ENCODE assay signal across 6 cellular contexts in the genomic region with DNA sequence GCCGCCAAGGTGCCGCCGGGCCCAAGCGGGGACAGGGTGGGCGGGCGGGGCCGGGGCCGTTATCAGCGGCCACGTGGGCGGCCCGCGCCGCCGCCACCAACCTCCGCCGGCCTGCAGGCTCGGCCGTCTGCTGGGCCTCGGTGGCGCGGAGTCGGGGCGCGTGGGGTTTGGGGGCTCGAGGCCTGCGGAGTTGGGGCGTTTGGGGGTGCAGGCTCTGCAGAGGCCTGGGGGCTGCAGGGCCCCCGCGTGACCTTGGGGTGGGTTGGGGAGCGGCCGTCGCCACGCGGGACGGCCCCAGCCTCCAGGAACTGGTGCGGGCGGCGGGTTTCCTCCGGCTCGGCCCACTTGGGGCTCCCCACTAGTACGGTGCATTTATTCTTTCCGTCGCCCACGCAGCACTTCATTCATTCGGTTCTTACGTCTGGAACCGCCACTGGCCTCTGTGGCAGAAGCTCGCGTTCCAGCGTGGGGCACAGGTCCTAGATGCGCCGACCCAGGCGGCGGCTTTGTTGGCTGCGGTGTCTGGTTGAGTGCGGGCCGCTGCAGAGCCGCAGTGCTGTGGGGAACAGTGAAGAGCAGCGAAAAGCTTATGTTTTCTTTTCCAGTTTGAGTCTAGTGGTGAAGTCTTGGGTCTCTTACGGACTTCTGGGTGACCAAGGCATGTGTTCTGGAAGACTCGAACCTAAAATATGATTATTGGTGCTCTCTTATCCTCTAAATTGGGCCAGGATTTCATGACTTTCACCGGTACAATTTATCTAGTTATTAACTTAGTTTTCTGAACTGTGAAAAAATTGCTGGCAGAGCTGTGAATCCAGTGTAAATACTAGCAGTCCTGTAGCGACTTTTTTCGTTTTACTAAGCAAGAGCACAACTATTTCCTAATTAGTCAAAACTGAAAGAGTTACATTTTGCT. TPM values are rescaled to one million over a fixed set of nuclear protein-coding genes. Genes with fewer than 3 reads are reported as not detected.
DNase-seq lines count a peak whose midpoint lies in the region; ATAC-seq and TF ChIP-seq lines count a peak whose summit lies in the region.

No MANE protein-coding gene starts in this region.

- H3K36me3 Mint-ChIP-seq in T-helper 2 cell treated with Interferon-gamma antibody and Interleukin-4, amounts not matched to agents 5 μg/mL and 100 μg/mL, for 36 hours (ENCODE audit: low read depth), result peaks cover 50% of the 10 kb centered on the region
- peaks cover 45% of the 10 kb centered on the region for H3K36me3 Mint-ChIP-seq in endodermal cell (ENCODE audit: low read depth)

- H3K27me3 Mint-ChIP-seq in T-helper 2 cell treated with Interferon-gamma antibody and Interleukin-4, amounts not matched to agents 5 μg/mL and 100 μg/mL, for 36 hours (ENCODE audit: low read depth), result no peaks in the 10 kb centered on the region
- H3K27me3 Mint-ChIP-seq in endodermal cell (ENCODE audit: insufficient read depth), result no peaks in the 10 kb centered on the region

- H3K9ac ChIP-seq in endodermal cell (ENCODE audit: extremely low read depth, low read length, poor library complexity, severe bottlenecking) (peak overlapping the region; percentile 95), skeletal muscle satellite cell (ENCODE audit: low read depth, low read length) (peak overlapping the region; percentile 82)

- intact Hi-C loops in posterior vena cava (cut with DNase I), result no loop called here

- H3K4me2 ChIP-seq in skeletal muscle satellite cell (ENCODE audit: low read length), result peak overlapping the region; percentile 94

- H3K4me1 ChIP-seq in endodermal cell (ENCODE audit: control insufficient read depth, insufficient read depth, low read length) (peaks cover 7% of the 10 kb centered on the region), skeletal muscle satellite cell (ENCODE audit: control insufficient read depth, insufficient read depth, low read length) (peaks cover 27% of the 10 kb centered on the region)

- H3K9me3 ChIP-seq in endodermal cell (ENCODE audit: control insufficient read depth, low read length) (no peaks in the 10 kb centered on the region), skeletal muscle satellite cell (replicated peaks; ENCODE audit: low read length) (no peaks in the 10 kb centered on the region)

- no peaks in the 10 kb centered on the region for H3K9me3 Mint-ChIP-seq in T-helper 2 cell treated with Interferon-gamma antibody and Interleukin-4, amounts not matched to agents 5 μg/mL and 100 μg/mL, for 36 hours
- no peaks in the 10 kb centered on the region for H3K9me3 Mint-ChIP-seq in endodermal cell

- 0 to 1% methylated on average over 12 to 65 of the region's 65 CpGs for whole genome bisulfite sequencing in endodermal cell (ENCODE audit: insufficient coverage in 1 of 2, insufficient read length in 1 of 2), 2 experiments

- H3K4me3 Mint-ChIP-seq in T-helper 2 cell treated with Interferon-gamma antibody and Interleukin-4, amounts not matched to agents 5 μg/mL and 100 μg/mL, for 36 hours, result peak overlapping the region; percentile 91
- H3K4me3 Mint-ChIP-seq in endodermal cell, result peak overlapping the region; percentile 89

- H3K4me3 ChIP-seq in AG04449 (ENCODE audit: low read depth, low read length), result peak overlapping the region; percentile 78
- H3K4me3 ChIP-seq in endodermal cell (ENCODE audit: low read length), result peak overlapping the region; percentile 95
- peak overlapping the region; percentile 94 for H3K4me3 ChIP-seq in skeletal muscle satellite cell (ENCODE audit: low read length)

- peak overlapping the region; percentile 77 for H3K27ac Mint-ChIP-seq in T-helper 2 cell treated with Interferon-gamma antibody and Interleukin-4, amounts not matched to agents 5 μg/mL and 100 μg/mL, for 36 hours
- peak overlapping the region; percentile 89 for H3K27ac Mint-ChIP-seq in endodermal cell

- CTCF ChIA-PET in AG04449 (lab: Yijun Ruan, JAX), result interaction anchor here (3.6 kb wide), 1 partner anchor 12 kb away, joined by 27 read pairs; no protein-coding TSS in a partner anchor

- H3K4me1 Mint-ChIP-seq in T-helper 2 cell treated with Interferon-gamma antibody and Interleukin-4, amounts not matched to agents 5 μg/mL and 100 μg/mL, for 36 hours (ENCODE audit: low read depth), result peaks cover 15% of the 10 kb centered on the region
- H3K4me1 Mint-ChIP-seq in endodermal cell, result peaks cover 5% of the 10 kb centered on the region

- H3K27me3 ChIP-seq in endodermal cell (ENCODE audit: control insufficient read depth, insufficient read depth, low read length, poor library complexity, severe bottlenecking), result no peaks in the 10 kb centered on the region
- H3K27me3 ChIP-seq in skeletal muscle satellite cell (ENCODE audit: control insufficient read depth, insufficient read depth, low read length), result no peaks in the 10 kb centered on the region

- peak overlapping the region; percentile 73 for H3K27ac ChIP-seq in endodermal cell (ENCODE audit: low read depth, low read length)

- ATAC-seq in GM21737 (IDR thresholded peaks at IDR 0.05; ENCODE audit: unreplicated experiment), result peak; percentile 19

- TF ChIP-seq CTCF in AG04449 (IDR thresholded peaks at IDR 0.05; ENCODE audit: insufficient read depth, low read length, missing control alignments) (no peak), endodermal cell (conservative IDR thresholded peaks at IDR 0.05) (no peak)

- H3K36me3 ChIP-seq in endodermal cell (ENCODE audit: control insufficient read depth, insufficient read depth, low read length) (peaks cover 55% of the 10 kb centered on the region), skeletal muscle satellite cell (ENCODE audit: insufficient read depth, low read length) (peaks cover 59% of the 10 kb centered on the region)

- POLR2A ChIA-PET in AG04449 (lab: Yijun Ruan, JAX), result interaction anchor here (1.0 to 2.6 kb wide), 2 partner anchors 13 to 17 kb away, joined by 3 to 12 read pairs; a partner anchor contains a TSS

- DNase-seq in AG04449 (ENCODE audit: low read depth, low spot score) (no peak), endodermal cell (no peak), posterior vena cava (ENCODE audit: low spot score) (no peak)
- DNase-seq in T-helper 2 cell treated with Interferon-gamma antibody and Interleukin-4, amounts not matched to agents 5 μg/mL and 100 μg/mL, for 36 hours (ENCODE audit: low spot score), result peak; percentile 83

RNA-seq across cellular contexts. Expression of a gene that starts 0.9 kb away (rescaled TPM):
- total RNA-seq in endodermal cell (10 to 100 TPM; 45.6 to 55.2 TPM), posterior vena cava (10 to 100 TPM; 25.7 to 37.7 TPM)
- 44.3 TPM for polyA plus RNA-seq in endodermal cell (2013, experiment 1 of 2)
- 33.8 TPM for polyA plus RNA-seq in endodermal cell (2013, experiment 2 of 2)
- 34.2 and 43.9 TPM in 2 replicates for total RNA-seq in skeletal muscle satellite cell (2012; rRNA removed)

RNA-seq across cellular contexts. Expression of a gene that starts 2.0 kb away (rescaled TPM):
- total RNA-seq in endodermal cell, result 100 to 1,000 TPM; 320 to 415 TPM
- 514 TPM for polyA plus RNA-seq in endodermal cell (2013, experiment 1 of 2)
- polyA plus RNA-seq in endodermal cell (2013, experiment 2 of 2), result 506 TPM
- total RNA-seq in skeletal muscle satellite cell (2012; rRNA removed), result 325 and 449 TPM in 2 replicates
- total RNA-seq in posterior vena cava, result 10 to 100 TPM; 57.0 to 61.6 TPM

RNA-seq across cellular contexts. Expression of a gene that starts 13.7 kb away (rescaled TPM):
- total RNA-seq in endodermal cell (10 to 100 TPM; 82.2 to 82.3 TPM), posterior vena cava (10 to 100 TPM; 45.6 to 46.3 TPM)
- 70.4 TPM for polyA plus RNA-seq in endodermal cell (2013, experiment 1 of 2)
- 56.8 TPM for polyA plus RNA-seq in endodermal cell (2013, experiment 2 of 2)
- 10.3 and 11.4 TPM in 2 replicates for total RNA-seq in skeletal muscle satellite cell (2012; rRNA removed)

RNA-seq across cellular contexts. Expression of a gene that starts 32.9 kb away (rescaled TPM):
- total RNA-seq in endodermal cell, result not detected
- 2.2 TPM for polyA plus RNA-seq in endodermal cell (2013, experiment 1 of 2)
- 0.87 TPM for polyA plus RNA-seq in endodermal cell (2013, experiment 2 of 2)
- 2.0 TPM in 2 replicates for total RNA-seq in skeletal muscle satellite cell (2012; rRNA removed)
- 1 to 10 TPM in 1 of 2 donors, under 1 TPM in 1; 1.00 to 2.5 TPM for total RNA-seq in posterior vena cava

RNA-seq across cellular contexts. Expression of a gene that starts 37.9 kb away (rescaled TPM):
- 10 to 100 TPM; 61.3 to 76.1 TPM for total RNA-seq in endodermal cell
- 43.6 TPM for polyA plus RNA-seq in endodermal cell (2013, experiment 1 of 2)
- 34.4 TPM for polyA plus RNA-seq in endodermal cell (2013, experiment 2 of 2)
- 22.3 and 23.6 TPM in 2 replicates for total RNA-seq in skeletal muscle satellite cell (2012; rRNA removed)
- total RNA-seq in posterior vena cava, result 10 to 100 TPM; 24.3 to 25.2 TPM

Comparison
In these comparisons a context has a peak if more than half of its experiments do, and no peak if none do; other contexts are left out.
1. RNA of a gene that starts 2.0 kb away (total RNA-seq): 320 to 415 TPM in endodermal cell; 57.0 to 61.6 TPM in posterior vena cava; every median in the first group is over 4 times any median in the second.
2. Peak in every context shown above with its lines, with median percentiles within 50 percentile points of each other: H3K4me3 ChIP-seq.